Comparison of ENCODE assay signal across 31 cellular contexts in genomic region chr4:92100980-92101379, GRCh38.
DNase-seq lines count a peak whose midpoint lies in the region; ATAC-seq and TF ChIP-seq lines count a peak whose summit lies in the region.
"Had no signal": no experiment of that assay in that cellular context is flagged by ENCODE, and none has a peak within 500 bp of the region (broad histone marks: within the 10 kb centered on the region; RNA-seq: fewer than 3 reads in every experiment).

No MANE protein-coding gene starts in this region.

- no peak overlapping the region for H3K56ac ChIP-seq in mesendoderm (ENCODE audit: low read length)

- H3K27me3 ChIP-seq in body of pancreas (no peaks in the 10 kb centered on the region), subcutaneous abdominal adipose tissue (ENCODE audit: control insufficient read depth in 5 of 5, insufficient read depth in 4 of 5, low read length in 5 of 5) (no peaks in the 10 kb centered on the region), right lobe of liver (no peaks in the 10 kb centered on the region), mesendoderm (ENCODE audit: insufficient read depth, low read length, poor library complexity) (no peaks in the 10 kb centered on the region)
- H3K27me3 ChIP-seq: esophagus muscularis mucosa, heart left ventricle, spleen, testis had no signal

- no peaks in the 10 kb centered on the region for H3K79me1 ChIP-seq in mesendoderm (ENCODE audit: low read length)

- H3K4me1 ChIP-seq in body of pancreas (peaks cover 4% of the 10 kb centered on the region), subcutaneous abdominal adipose tissue (ENCODE audit: control insufficient read depth in 5 of 5, insufficient read depth in 5 of 5, low read length in 5 of 5) (peaks cover 3 to 29% (median 17%) of the 10 kb centered on the region in 5 donors), right lobe of liver (no peaks in the 10 kb centered on the region), mesendoderm (ENCODE audit: control insufficient read depth, low read depth, low read length) (no peaks in the 10 kb centered on the region)
- H3K4me1 ChIP-seq: esophagus muscularis mucosa, heart left ventricle, parathyroid adenoma, spleen, testis had no signal

- no peak overlapping the region for H4K5ac ChIP-seq in mesendoderm (ENCODE audit: low read length)

- H3K36me3 ChIP-seq in body of pancreas (replicated peaks in 1 of 2; ENCODE audit: insufficient read depth in 1 of 2, low read depth in 2 of 2) (no peaks in the 10 kb centered on the region), subcutaneous abdominal adipose tissue (ENCODE audit: control insufficient read depth in 5 of 5, insufficient read depth in 5 of 5, low read length in 5 of 5) (no peaks in the 10 kb centered on the region), right lobe of liver (no peaks in the 10 kb centered on the region), mesendoderm (ENCODE audit: control insufficient read depth, insufficient read depth, low read length) (no peaks in the 10 kb centered on the region)
- H3K36me3 ChIP-seq: esophagus muscularis mucosa, heart left ventricle, spleen had no signal

- H4K8ac ChIP-seq in mesendoderm (ENCODE audit: low read depth, low read length): no peak overlapping the region

- H2BK120ac ChIP-seq in mesendoderm (ENCODE audit: low read depth, low read length): no peak overlapping the region

- H2BK5ac ChIP-seq in mesendoderm (ENCODE audit: low read length): no peak overlapping the region

- H3K79me2 ChIP-seq in mesendoderm (ENCODE audit: control insufficient read depth, insufficient read depth, low read length): no peaks in the 10 kb centered on the region
- H3K79me2 ChIP-seq: parathyroid adenoma had no signal

- H3K27ac ChIP-seq in body of pancreas (no peak overlapping the region), subcutaneous abdominal adipose tissue (ENCODE audit: low read depth, low read length) (peak overlapping the region; percentile 22), right lobe of liver (no peak overlapping the region), mesendoderm (ENCODE audit: low read depth, low read length) (no peak overlapping the region)
- H3K27ac ChIP-seq: esophagus muscularis mucosa, heart left ventricle, parathyroid adenoma, spleen, testis, VCaP had no signal

- no peak overlapping the region for H3K18ac ChIP-seq in mesendoderm (ENCODE audit: low read length)

- H3K4ac ChIP-seq in mesendoderm (ENCODE audit: low read depth, low read length): no peak overlapping the region

- H3K23ac ChIP-seq in mesendoderm (ENCODE audit: low read length): no peak overlapping the region

- H3K4me2 ChIP-seq in mesendoderm (ENCODE audit: low read length): no peak overlapping the region

- H3K9me3 ChIP-seq in body of pancreas: no peaks in the 10 kb centered on the region
- no peaks in the 10 kb centered on the region for H3K9me3 ChIP-seq in subcutaneous abdominal adipose tissue (ENCODE audit: control insufficient read depth in 5 of 5, low read length in 5 of 5)
- no peaks in the 10 kb centered on the region for H3K9me3 ChIP-seq in right lobe of liver
- H3K9me3 ChIP-seq: esophagus muscularis mucosa, heart left ventricle, spleen, testis had no signal

- H3K9ac ChIP-seq in subcutaneous abdominal adipose tissue (ENCODE audit: low read length in 5 of 5) (no peak overlapping the region), mesendoderm (ENCODE audit: low read length) (no peak overlapping the region)
- H3K9ac ChIP-seq: parathyroid adenoma had no signal

- no peak for TF ChIP-seq CTCF in body of pancreas (IDR thresholded peaks at IDR 0.05)
- no peak for TF ChIP-seq CTCF in right lobe of liver (IDR thresholded peaks at IDR 0.05)

- ATAC-seq in body of pancreas: peak; percentile 38
- ATAC-seq in right lobe of liver: no peak
- ATAC-seq: GM12878; heart left ventricle; left ventricle myocardium superior; right cardiac atrium; stimulated activated naive CD8-positive, alpha-beta T cell treated with anti-CD3 and anti-CD28 coated beads, Interleukin-15, Interleukin-2, amounts not matched to agents 100 U/mL and 50 U/mL, for 24 hours had no signal

- TF ChIP-seq POLR2A in body of pancreas (IDR thresholded peaks at IDR 0.05): no peak
- no peak for TF ChIP-seq POLR2A in right lobe of liver (IDR thresholded peaks at IDR 0.05)

- H3K4me3 ChIP-seq in body of pancreas (no peak overlapping the region), subcutaneous abdominal adipose tissue (ENCODE audit: low read depth in 1 of 5, low read length in 5 of 5) (no peak overlapping the region), right lobe of liver (no peak overlapping the region), mesendoderm (ENCODE audit: low read length) (no peak overlapping the region)
- H3K4me3 ChIP-seq: esophagus muscularis mucosa, GM12878, heart left ventricle, spleen, testis had no signal

- H2BK15ac ChIP-seq in mesendoderm (replicated peaks; ENCODE audit: low read depth): no peak overlapping the region

- no peak overlapping the region for H2AK5ac ChIP-seq in mesendoderm (ENCODE audit: low read length)

- intact Hi-C loops in body of pancreas (cut with DNase I) (no loop called here), right lobe of liver (cut with DNase I) (no loop called here)

- DNase-seq in NCI-H2171 treated with DMSO at 0.1 percent for 48 hours (lab: John Stamatoyannopoulos, UW) (peak; percentile 21), NCI-H2171 (lab: John Stamatoyannopoulos, UW) (no peak), NCI-H446 treated with DMSO at 0.1 percent for 48 hours (lab: John Stamatoyannopoulos, UW) (peak; percentile 95), body of pancreas (peak in 2 of 4 donors; percentile 3 to 21), right lobe of liver (no peak), mesendoderm (no peak)
- DNase-seq in activated CD4-positive, alpha-beta T cell treated with anti-CD3 and anti-CD28 coated beads, Interleukin-2, amount 50 U/mL, for 4 hours: no peak
- DNase-seq: activated CD4-positive, alpha-beta T cell treated with anti-CD3 and anti-CD28 coated beads for 4 hours; activated CD8-positive, alpha-beta memory T cell treated with anti-CD3 and anti-CD28 coated beads for 24 hours; activated effector memory CD4-positive, alpha-beta T cell treated with Interleukin-2 at 50 U/mL for 16 hours; activated naive CD8-positive, alpha-beta T cell treated with anti-CD3 and anti-CD28 coated beads for 36 hours; activated T-cell treated with anti-CD3 and anti-CD28 coated beads for 4 hours; CD4-positive, CD25-positive, alpha-beta regulatory T cell; foreskin melanocyte; heart left ventricle; left ventricle myocardium superior; NCI-H1048; NCI-H2029; NCI-H524; right cardiac atrium; SIG-M5; spleen; stimulated activated CD4-positive, alpha-beta T cell treated with anti-CD3 and anti-CD28 coated beads, Interleukin-2, amount 100 ng/mL, for 24 hours; stimulated activated naive CD8-positive, alpha-beta T cell treated with anti-CD3 and anti-CD28 coated beads, Interleukin-15, Interleukin-2, amounts not matched to agents 100 U/mL and 50 U/mL, for 24 hours; T1000; testis had no signal

Comparison
In these comparisons a context has a peak if more than half of its experiments do, and no peak if none do; other contexts are left out.
1. DNase-seq: peak in NCI-H2171 treated with DMSO at 0.1 percent for 48 hours (single experiment) and NCI-H446 treated with DMSO at 0.1 percent for 48 hours (single experiment); none in NCI-H2171 (single experiment), right lobe of liver (0 of 3), mesendoderm (single experiment) and activated CD4-positive, alpha-beta T cell treated with anti-CD3 and anti-CD28 coated beads, Interleukin-2, amount 50 U/mL, for 4 hours (0 of 2).